ENCODE assay signal across 9 cellular contexts in the genomic region with DNA sequence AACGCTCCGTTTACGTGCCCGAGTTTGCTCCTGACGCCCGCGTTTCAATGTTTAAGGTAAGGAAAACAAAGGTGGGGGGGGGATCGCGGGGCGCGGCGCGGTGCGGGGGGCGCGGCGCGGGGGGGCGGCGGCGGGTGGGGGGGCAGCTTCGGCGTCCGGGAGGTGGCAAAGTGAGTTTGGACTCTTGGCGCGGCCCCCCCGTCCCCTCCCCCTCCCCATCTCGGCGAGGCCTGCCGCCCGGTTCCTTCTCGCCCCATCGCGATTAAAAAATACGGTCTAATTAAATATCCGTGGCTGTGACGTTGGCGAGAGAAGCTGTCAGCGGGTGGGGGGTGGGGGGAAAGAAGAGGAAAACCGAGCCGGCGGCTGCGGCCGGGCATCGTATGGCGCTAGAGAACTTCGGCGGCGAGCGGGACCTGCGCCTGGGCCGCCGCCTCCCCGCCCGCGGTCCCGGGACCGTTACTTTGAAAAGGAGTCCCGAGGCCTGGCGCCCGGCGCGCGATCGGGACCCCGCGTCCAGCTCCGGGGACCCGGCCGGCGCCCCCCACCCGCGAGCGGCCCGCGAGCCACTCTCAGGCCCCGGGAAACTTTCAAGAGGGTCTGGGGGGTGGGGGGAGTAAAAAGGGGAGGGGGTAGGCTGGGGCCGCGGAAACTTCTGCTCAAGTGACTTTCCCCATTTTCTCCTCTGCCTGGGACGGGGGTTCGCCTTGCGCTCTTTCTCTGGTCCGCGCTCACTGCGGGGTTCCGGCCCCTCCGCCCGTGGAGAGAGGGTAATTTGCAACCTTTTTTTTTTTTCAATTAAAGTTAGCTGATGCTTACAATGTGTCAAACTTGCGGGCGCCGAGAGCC.
DNase-seq lines count a peak whose midpoint lies in the region; ATAC-seq and TF ChIP-seq lines count a peak whose summit lies in the region.
"Had no signal": no experiment of that assay in that cellular context is flagged by ENCODE, and none has a peak within 500 bp of the region (broad histone marks: within the 10 kb centered on the region; RNA-seq: fewer than 3 reads in every experiment).

No MANE protein-coding gene starts in this region.

- H3K9me3 Mint-ChIP-seq in activated T-cell treated with anti-CD3 and anti-CD28 coated beads, Interleukin-2, amount 50 U/mL, for 4 hours = no peaks in the 10 kb centered on the region
- H3K9me3 Mint-ChIP-seq in activated naive CD8-positive, alpha-beta T cell treated with anti-CD3 and anti-CD28 coated beads for 36 hours = no peaks in the 10 kb centered on the region

- H3K18ac ChIP-seq in mesendoderm (ENCODE audit: low read length) = no peak overlapping the region

- no peak overlapping the region for H3K56ac ChIP-seq in mesendoderm (ENCODE audit: low read length)

- no peak for DNase-seq in activated T-cell treated with anti-CD3 and anti-CD28 coated beads, Interleukin-2, amount 50 U/mL, for 4 hours
- DNase-seq in activated T-cell treated with anti-CD3 and anti-CD28 coated beads, Interleukin-2, amount 50 U/mL, for 48 hours = no peak
- DNase-seq in activated naive CD8-positive, alpha-beta T cell treated with anti-CD3 and anti-CD28 coated beads for 36 hours = no peak
- DNase-seq in mesendoderm = peak; percentile 11
- no peak for DNase-seq in tibial artery
- DNase-seq in amniotic stem cell (lab: John Stamatoyannopoulos, UW) = no peak
- no peak for DNase-seq in NCI-H2227 treated with DMSO at 0.1 percent for 48 hours (lab: John Stamatoyannopoulos, UW)
- DNase-seq: Caco-2 had no signal

- no peak overlapping the region for H2BK15ac ChIP-seq in mesendoderm (replicated peaks; ENCODE audit: low read depth)

- intact Hi-C loops in tibial artery (cut with DNase I; ENCODE audit: low total_unique reads) = loop anchor here (10.0 kb wide), 1 partner anchor 429 kb away; no protein-coding TSS in a partner anchor

- TF ChIP-seq CTCF in tibial artery (IDR thresholded peaks at IDR 0.05) = no peak

- ATAC-seq in activated T-cell treated with anti-CD3 and anti-CD28 coated beads, Interleukin-2, amount 50 U/mL, for 4 hours = no peak
- ATAC-seq in HG02852 (IDR thresholded peaks at IDR 0.05; ENCODE audit: unreplicated experiment) = no peak

- H3K36me3 Mint-ChIP-seq in activated T-cell treated with anti-CD3 and anti-CD28 coated beads, Interleukin-2, amount 50 U/mL, for 4 hours (ENCODE audit: insufficient read depth) = no peaks in the 10 kb centered on the region
- H3K36me3 Mint-ChIP-seq in activated naive CD8-positive, alpha-beta T cell treated with anti-CD3 and anti-CD28 coated beads for 36 hours = no peaks in the 10 kb centered on the region

- no peak overlapping the region for H3K9ac ChIP-seq in mesendoderm (ENCODE audit: low read length)

- H3K79me2 ChIP-seq in mesendoderm (ENCODE audit: control insufficient read depth, insufficient read depth, low read length) = no peaks in the 10 kb centered on the region

- peaks cover 22% of the 10 kb centered on the region for H3K4me1 Mint-ChIP-seq in activated T-cell treated with anti-CD3 and anti-CD28 coated beads, Interleukin-2, amount 50 U/mL, for 4 hours (ENCODE audit: low read depth)
- H3K4me1 Mint-ChIP-seq in activated naive CD8-positive, alpha-beta T cell treated with anti-CD3 and anti-CD28 coated beads for 36 hours = peaks cover 21% of the 10 kb centered on the region

- H3K23ac ChIP-seq in mesendoderm (ENCODE audit: low read length) = no peak overlapping the region

- H3K4me3 Mint-ChIP-seq in activated T-cell treated with anti-CD3 and anti-CD28 coated beads, Interleukin-2, amount 50 U/mL, for 4 hours = peak overlapping the region; percentile 66
- peak overlapping the region; percentile 66 for H3K4me3 Mint-ChIP-seq in activated naive CD8-positive, alpha-beta T cell treated with anti-CD3 and anti-CD28 coated beads for 36 hours

- H3K36me3 ChIP-seq in mesendoderm (ENCODE audit: control insufficient read depth, insufficient read depth, low read length) (no peaks in the 10 kb centered on the region), tibial artery (no peaks in the 10 kb centered on the region)

- H3K4me2 ChIP-seq in mesendoderm (ENCODE audit: low read length) = peak overlapping the region; percentile 27

- H3K27ac ChIP-seq in mesendoderm (ENCODE audit: low read depth, low read length) (no peak overlapping the region), tibial artery (no peak overlapping the region)

- no peak overlapping the region for H3K4me3 ChIP-seq in mesendoderm (ENCODE audit: low read length)
- H3K4me3 ChIP-seq in tibial artery = peak overlapping the region; percentile 53 to 72

- no peak overlapping the region for H3K27ac Mint-ChIP-seq in activated naive CD8-positive, alpha-beta T cell treated with anti-CD3 and anti-CD28 coated beads for 36 hours

- H2BK5ac ChIP-seq in mesendoderm (ENCODE audit: low read length) = no peak overlapping the region

- H3K79me1 ChIP-seq in mesendoderm (ENCODE audit: low read length) = no peaks in the 10 kb centered on the region

- H3K9me3 ChIP-seq in tibial artery = no peaks in the 10 kb centered on the region
- H3K9me3 ChIP-seq: Caco-2 had no signal

- H4K5ac ChIP-seq in mesendoderm (ENCODE audit: low read length) = no peak overlapping the region

- H2BK120ac ChIP-seq in mesendoderm (ENCODE audit: low read depth, low read length) = no peak overlapping the region

- WGBS in mesendoderm (ENCODE audit: extremely low coverage, insufficient coverage, low lambda C conversion rate) = no CpG with 5 or more reads among the region's 91 CpGs

- no peak overlapping the region for H2AK5ac ChIP-seq in mesendoderm (ENCODE audit: low read length)

- H3K4ac ChIP-seq in mesendoderm (ENCODE audit: low read depth, low read length) = no peak overlapping the region

- H3K4me1 ChIP-seq in mesendoderm (ENCODE audit: control insufficient read depth, low read depth, low read length) (no peaks in the 10 kb centered on the region), tibial artery (peaks cover 0 to 45% (median 38%) of the 10 kb centered on the region in 4 donors)

- peaks cover 37% of the 10 kb centered on the region for H3K27me3 ChIP-seq in mesendoderm (ENCODE audit: insufficient read depth, low read length, poor library complexity)
- H3K27me3 ChIP-seq in tibial artery = peaks cover 0 to 94% of the 10 kb centered on the region in 2 donors

- peaks cover 71% of the 10 kb centered on the region for H3K27me3 Mint-ChIP-seq in activated T-cell treated with anti-CD3 and anti-CD28 coated beads, Interleukin-2, amount 50 U/mL, for 4 hours (ENCODE audit: low read depth)
- peaks cover 83% of the 10 kb centered on the region for H3K27me3 Mint-ChIP-seq in activated naive CD8-positive, alpha-beta T cell treated with anti-CD3 and anti-CD28 coated beads for 36 hours

- no peak overlapping the region for H4K8ac ChIP-seq in mesendoderm (ENCODE audit: low read depth, low read length)
